ENCODE assay signal across 8 cellular contexts in the genomic region with DNA sequence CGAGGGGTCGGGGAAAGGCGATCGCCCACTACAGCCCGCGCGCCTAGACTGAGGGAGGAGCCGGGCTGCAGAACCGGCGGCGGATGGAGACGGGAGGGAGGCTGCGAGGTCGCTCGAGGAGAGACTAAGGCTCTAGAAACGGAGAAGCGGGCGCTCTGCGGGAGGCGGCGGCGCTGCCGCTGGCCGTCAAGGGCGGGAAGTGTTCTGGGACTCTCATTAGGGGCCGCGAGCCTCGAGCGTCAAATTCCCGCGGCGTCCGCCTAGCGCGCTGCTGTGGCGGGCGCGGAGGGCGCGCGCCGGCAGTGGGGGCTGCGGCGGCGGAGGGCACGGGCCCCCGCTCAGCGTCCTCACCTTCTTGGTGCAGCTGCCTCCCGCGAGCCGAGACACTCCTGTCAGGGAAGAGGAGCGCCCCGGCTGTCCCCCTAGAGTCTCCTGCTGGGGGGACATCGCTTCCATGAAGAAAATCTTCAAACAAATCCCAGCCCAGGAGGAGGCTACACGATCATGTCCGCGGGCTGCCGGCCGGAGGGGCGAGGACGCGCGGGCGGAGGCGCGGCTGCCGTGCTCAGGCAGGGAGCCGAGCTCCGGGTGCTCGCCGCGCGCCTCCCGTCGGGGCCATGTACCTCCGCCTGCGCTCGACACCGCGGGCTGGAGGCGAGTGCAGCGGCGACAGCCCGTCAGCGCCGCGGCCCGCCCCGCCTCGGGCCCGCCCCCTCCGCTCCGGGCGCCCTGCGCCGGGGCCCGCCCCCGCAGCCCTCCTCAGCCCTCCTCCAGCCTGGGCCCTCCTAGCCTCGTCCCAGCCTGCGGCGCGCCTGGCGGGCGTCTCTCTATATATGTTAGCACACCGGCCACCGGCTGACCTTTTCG. TPM values are rescaled to one million over a fixed set of nuclear protein-coding genes. Genes with fewer than 3 reads are reported as not detected.
A peak's percentile ranks its signal among the peaks of the same experiment; 100 is the strongest.
DNase-seq lines count a peak whose midpoint lies in the region; ATAC-seq and TF ChIP-seq lines count a peak whose summit lies in the region.

A gene with protein sequence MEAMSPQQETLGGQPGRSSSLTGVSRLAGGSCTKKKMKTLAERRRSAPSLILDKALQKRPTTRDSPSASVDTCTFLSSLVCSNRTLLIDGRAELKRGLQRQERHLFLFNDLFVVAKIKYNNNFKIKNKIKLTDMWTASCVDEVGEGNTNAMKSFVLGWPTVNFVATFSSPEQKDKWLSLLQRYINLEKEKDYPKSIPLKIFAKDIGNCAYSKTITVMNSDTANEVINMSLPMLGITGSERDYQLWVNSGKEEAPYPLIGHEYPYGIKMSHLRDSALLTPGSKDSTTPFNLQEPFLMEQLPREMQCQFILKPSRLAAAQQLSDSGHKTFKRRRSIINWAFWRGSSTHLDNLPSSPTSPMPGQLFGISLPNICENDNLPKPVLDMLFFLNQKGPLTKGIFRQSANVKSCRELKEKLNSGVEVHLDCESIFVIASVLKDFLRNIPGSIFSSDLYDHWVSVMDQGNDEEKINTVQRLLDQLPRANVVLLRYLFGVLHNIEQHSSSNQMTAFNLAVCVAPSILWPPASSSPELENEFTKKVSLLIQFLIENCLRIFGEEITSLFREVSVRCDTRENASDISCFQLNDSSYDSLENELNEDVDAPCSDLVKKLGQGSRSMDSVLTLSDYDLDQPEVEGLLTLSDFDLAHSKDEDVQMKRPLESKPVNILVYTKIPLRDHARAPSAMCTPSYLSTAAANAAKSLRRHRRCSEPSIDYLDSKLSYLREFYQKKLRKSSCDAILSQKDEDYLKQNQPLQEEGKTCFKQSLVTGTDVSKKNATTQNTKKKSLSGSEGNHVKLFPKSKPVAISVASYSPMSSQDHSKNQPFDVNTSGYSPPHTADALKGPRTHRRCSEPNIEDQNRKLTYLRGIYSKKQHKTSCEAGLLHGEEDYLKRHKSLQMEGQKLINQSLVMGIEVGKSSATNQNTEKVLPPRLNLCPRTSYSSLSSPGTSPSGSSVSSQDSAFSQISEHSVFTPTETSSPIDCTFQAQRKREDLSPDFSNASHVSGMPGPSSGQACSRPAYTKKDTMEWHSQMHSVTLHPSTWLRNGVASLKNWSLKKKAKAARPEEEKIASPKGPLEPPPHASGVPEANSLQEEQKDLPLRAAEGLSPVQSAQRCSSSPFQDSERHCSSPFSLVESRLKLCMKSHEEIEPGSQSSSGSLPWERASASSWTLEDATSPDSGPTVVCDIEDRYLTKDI (minus strand): TSS at position 662 of the 867 bp plus-strand sequence. CDS start 206 bp downstream, at position 456.

- 0% methylated on average over 107 of the region's 107 CpGs for WGBS in ectodermal cell, 2 experiments

- no peaks in the 10 kb centered on the region for H3K9me3 ChIP-seq in ectodermal cell (ENCODE audit: control insufficient read depth, low read length)
- H3K9me3 ChIP-seq in lower lobe of right lung: no peaks in the 10 kb centered on the region

- no peak for TF ChIP-seq CTCF in GM13977 (IDR thresholded peaks at IDR 0.05; ENCODE audit: extremely low read depth, insufficient read depth, missing control alignments)
- TF ChIP-seq CTCF in WI38 (IDR thresholded peaks at IDR 0.05; ENCODE audit: low read depth, low read length): no peak
- TF ChIP-seq CTCF in lower lobe of right lung (IDR thresholded peaks at IDR 0.05): peak; percentile 13

- H3K27ac ChIP-seq in ectodermal cell (ENCODE audit: insufficient read depth, low read depth, low read length, poor library complexity, severe bottlenecking): no peak within 1 kb of the TSS
- H3K27ac ChIP-seq in lower lobe of right lung: peak within 1 kb of the TSS; percentile 69

- H3K36me3 ChIP-seq in ectodermal cell (ENCODE audit: control insufficient read depth, insufficient read depth, low read length) (no peaks in the 10 kb centered on the region), lower lobe of right lung (no peaks in the 10 kb centered on the region)

- intact Hi-C loops in lower lobe of right lung (cut with DNase I): no loop called here

- ATAC-seq in HG02623 (IDR thresholded peaks at IDR 0.05; ENCODE audit: unreplicated experiment) (peak; percentile 77), lower lobe of right lung (peak; percentile 95 to 97)

- DNase-seq in GM13977 (ENCODE audit: low spot score) (peak; percentile 82), NCI-H146 treated with DMSO at 0.1 percent for 48 hours (lab: John Stamatoyannopoulos, UW; ENCODE audit: unreplicated experiment) (peak; percentile 58), lower lobe of right lung (peak; percentile 84), foreskin melanocyte (no peak)
- peak; percentile 43 to 53 for DNase-seq in stimulated activated CD8-positive, alpha-beta memory T cell treated with anti-CD3 and anti-CD28 coated beads, Interleukin-15, amount 100 ng/mL, for 48 hours (ENCODE audit: low read depth in 2 of 2)

- in situ Hi-C loops in GM13977 (cut with MboI; ENCODE audit: low pct_unique_long_range_greater_than_20kb, low sequenced_read_pairs, unreplicated experiment): no loop called here

- H3K27me3 ChIP-seq in ectodermal cell (ENCODE audit: control insufficient read depth, insufficient read depth, low read length, poor library complexity, severe bottlenecking) (peaks cover 95% of the 10 kb centered on the region), lower lobe of right lung (ENCODE audit: low read depth) (no peaks in the 10 kb centered on the region)

- peak within 1 kb of the TSS; percentile 80 for H3K4me3 ChIP-seq in WI38 (ENCODE audit: low read depth, low read length)
- peak within 1 kb of the TSS; percentile 53 for H3K4me3 ChIP-seq in ectodermal cell (ENCODE audit: insufficient read depth, low read depth, low read length)
- H3K4me3 ChIP-seq in lower lobe of right lung: peak within 1 kb of the TSS; percentile 73

- H3K4me1 ChIP-seq in ectodermal cell (ENCODE audit: control insufficient read depth, insufficient read depth, low read length) (no peaks in the 10 kb centered on the region), lower lobe of right lung (no peaks in the 10 kb centered on the region)

RNA-seq across cellular contexts. Expression of the gene that starts here (rescaled TPM):
- polyA plus RNA-seq in ectodermal cell (2013, experiment 1 of 4): 0.11 TPM
- polyA plus RNA-seq in ectodermal cell (2013, experiment 2 of 4): 0.07 TPM
- polyA plus RNA-seq in ectodermal cell (2013, experiment 3 of 4): 0.05 TPM
- 0.08 TPM for polyA plus RNA-seq in ectodermal cell (2013, experiment 4 of 4)
- 5.5 TPM for total RNA-seq in lower lobe of right lung
